Comparison of ENCODE assay signal across 16 cellular contexts in the genomic region with DNA sequence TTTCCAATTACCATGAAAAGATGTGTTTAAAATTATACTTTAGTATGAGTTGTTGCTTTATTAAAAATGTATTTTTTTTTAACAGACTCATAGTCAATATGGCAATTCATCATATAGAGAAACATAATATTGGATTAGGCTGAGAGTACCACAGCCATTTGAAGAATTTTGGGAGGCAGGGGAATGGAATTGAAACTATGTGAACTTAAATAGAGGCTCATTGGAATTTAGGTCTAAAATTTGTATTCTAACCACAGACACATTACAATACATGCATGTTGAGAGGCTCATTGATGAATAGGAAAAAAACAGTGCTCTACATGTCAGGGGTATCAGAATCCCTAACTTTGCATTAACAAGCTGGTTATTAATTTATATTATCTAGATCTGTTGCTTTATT.
"Had no signal": no experiment of that assay in that cellular context is flagged by ENCODE, and none has a peak within 500 bp of the region (broad histone marks: within the 10 kb centered on the region; RNA-seq: fewer than 3 reads in every experiment).

No MANE protein-coding gene starts in this region.

- H3K36me3 ChIP-seq: upper lobe of left lung had no signal

- H3K4me1 ChIP-seq: upper lobe of left lung had no signal

- H3K9me3 ChIP-seq: mucosa of descending colon had no signal

- ATAC-seq: activated CD8-positive, alpha-beta memory T cell treated with anti-CD3 and anti-CD28 coated beads, Interleukin-2, amount 10 ng/mL, durations not matched to agents 7 days and 5 days; activated naive CD4-positive, alpha-beta T cell treated with anti-CD3 and anti-CD28 coated beads, Interleukin-2, amount 50 U/mL, for 72 hours; left colon; mucosa of descending colon; natural killer cell treated with Interleukin-12 subunit alpha and Interleukin-12 subunit beta and Interleukin-15 and Interleukin-18, amount 100 ng/mL, for 72 hours had no signal

- H3K27me3 ChIP-seq: upper lobe of left lung had no signal

- DNase-seq: activated CD4-positive, alpha-beta T cell treated with anti-CD3 and anti-CD28 coated beads, Interleukin-2, amount 50 U/mL, for 4 hours; activated CD4-positive, CD25-positive, alpha-beta regulatory T cell treated with anti-CD3 and anti-CD28 coated beads, Interleukin-2, amount 50 U/mL, for 72 hours; activated CD8-positive, alpha-beta memory T cell treated with anti-CD3 and anti-CD28 coated beads, Interleukin-2, amount 10 ng/mL, durations not matched to agents 7 days and 5 days; activated effector memory CD4-positive, alpha-beta T cell treated with Interleukin-2 at 50 U/mL for 16 hours; activated T-cell treated with anti-CD3 and anti-CD28 coated beads, Interleukin-2, amount 50 U/mL, for 24 hours; caudate nucleus; effector memory CD4-positive, alpha-beta T cell; immature natural killer cell; left colon; mucosa of descending colon; stimulated activated CD4-positive, alpha-beta T cell treated with anti-CD3 and anti-CD28 coated beads, Interleukin-4, amount 100 ng/mL, for 24 hours; SW 1271; upper lobe of left lung had no signal

- H3K4me3 ChIP-seq: coronary artery, mucosa of descending colon, upper lobe of left lung had no signal

- H3K27ac ChIP-seq: coronary artery, upper lobe of left lung had no signal
